ENCODE assay signal across 9 cellular contexts in genomic region chr11:8870461-8871282, GRCh38. TPM values are rescaled to one million over a fixed set of nuclear protein-coding genes. Genes with fewer than 3 reads are reported as not detected.
DNase-seq lines count a peak whose midpoint lies in the region; ATAC-seq, FAIRE-seq and TF ChIP-seq lines count a peak whose summit lies in the region.
"Had no signal": no experiment of that assay in that cellular context is flagged by ENCODE, and none has a peak within 500 bp of the region (broad histone marks: within the 10 kb centered on the region; RNA-seq: fewer than 3 reads in every experiment).

No MANE protein-coding gene starts in this region.

- peaks cover 75% of the 10 kb centered on the region for H3K27me3 Mint-ChIP-seq in stimulated activated naive CD8-positive, alpha-beta T cell treated with anti-CD3 and anti-CD28 coated beads, Interleukin-15, amount 100 ng/mL, for 72 hours

- intact Hi-C loops in right lobe of liver (cut with DNase I): no loop called here

- H3K36me3 ChIP-seq in effector memory CD4-positive, alpha-beta T cell (ENCODE audit: control insufficient read depth, insufficient read depth, low read length): no peaks in the 10 kb centered on the region
- no peaks in the 10 kb centered on the region for H3K36me3 ChIP-seq in right lobe of liver

- H3K4me3 Mint-ChIP-seq in stimulated activated naive CD8-positive, alpha-beta T cell treated with anti-CD3 and anti-CD28 coated beads, Interleukin-15, amount 100 ng/mL, for 72 hours: peak overlapping the region; percentile 61 to 70

- peak; percentile 81 for ATAC-seq in SK-N-SH treated with all-trans-retinoic acid at 6 μM for 48 hours
- peak; percentile 61 to 67 (median 66) for ATAC-seq in right lobe of liver
- peak; percentile 71 for ATAC-seq in stimulated activated naive CD8-positive, alpha-beta T cell treated with anti-CD3 and anti-CD28 coated beads, Interleukin-15, amount 100 ng/mL, for 72 hours

- peaks cover 9% of the 10 kb centered on the region for H3K4me1 ChIP-seq in effector memory CD4-positive, alpha-beta T cell (ENCODE audit: control insufficient read depth, insufficient read depth, low read length, poor library complexity, severe bottlenecking)
- H3K4me1 ChIP-seq in right lobe of liver: peaks cover 0 to 3% (median 0%) of the 10 kb centered on the region in 4 donors

- no peak for TF ChIP-seq POLR2A in right lobe of liver (IDR thresholded peaks at IDR 0.05)

- H3K27me3 ChIP-seq in effector memory CD4-positive, alpha-beta T cell (replicated peaks; ENCODE audit: control insufficient read depth, insufficient read depth, low read length, poor library complexity, severe bottlenecking): peaks cover 4% of the 10 kb centered on the region
- H3K27me3 ChIP-seq in right lobe of liver: no peaks in the 10 kb centered on the region

- TF ChIP-seq CTCF in D721Med (IDR thresholded peaks at IDR 0.05; ENCODE audit: insufficient read depth, missing control alignments): peak; percentile 5
- TF ChIP-seq CTCF in right lobe of liver (IDR thresholded peaks at IDR 0.05): no peak

- no peaks in the 10 kb centered on the region for H3K9me3 Mint-ChIP-seq in stimulated activated naive CD8-positive, alpha-beta T cell treated with anti-CD3 and anti-CD28 coated beads, Interleukin-15, amount 100 ng/mL, for 72 hours

- no peak overlapping the region for H3K27ac ChIP-seq in effector memory CD4-positive, alpha-beta T cell (ENCODE audit: insufficient read depth, low read length, poor library complexity, severe bottlenecking)
- peak overlapping the region; percentile 34 to 79 (median 53) for H3K27ac ChIP-seq in right lobe of liver

- 0% methylated on average over 8 of the region's 93 CpGs for WGBS in right lobe of liver (ENCODE audit: insufficient coverage, low coverage, low lambda C conversion rate, missing lambda C conversion rate)

- peak; percentile 35 for DNase-seq in D721Med (ENCODE audit: insufficient read length, low spot score)
- peak; percentile 75 for DNase-seq in HT1080 (ENCODE audit: low read depth)
- DNase-seq in effector memory CD4-positive, alpha-beta T cell: no peak
- peak; percentile 52 to 61 (median 59) for DNase-seq in right lobe of liver
- peak; percentile 13 to 21 for DNase-seq in stimulated activated naive CD8-positive, alpha-beta T cell treated with anti-CD3 and anti-CD28 coated beads, Interleukin-15, amount 100 ng/mL, for 72 hours
- no peak for DNase-seq in SIG-M5 (lab: John Stamatoyannopoulos, UW)
- no peak for DNase-seq in NK-92 treated with Interleukin-12 subunit alpha and Interleukin-12 subunit beta, amount 100 ng/mL, for 24 hours (lab: John Stamatoyannopoulos, UW)

- no peaks in the 10 kb centered on the region for H3K9me3 ChIP-seq in effector memory CD4-positive, alpha-beta T cell (ENCODE audit: control insufficient read depth, low read length)
- H3K9me3 ChIP-seq in right lobe of liver: no peaks in the 10 kb centered on the region

- H3K27ac Mint-ChIP-seq in stimulated activated naive CD8-positive, alpha-beta T cell treated with anti-CD3 and anti-CD28 coated beads, Interleukin-15, amount 100 ng/mL, for 72 hours: no peak overlapping the region

- peaks cover 12% of the 10 kb centered on the region for H3K4me1 Mint-ChIP-seq in stimulated activated naive CD8-positive, alpha-beta T cell treated with anti-CD3 and anti-CD28 coated beads, Interleukin-15, amount 100 ng/mL, for 72 hours

- peak overlapping the region; percentile 37 for H3K4me3 ChIP-seq in effector memory CD4-positive, alpha-beta T cell (ENCODE audit: insufficient read depth, low read depth, low read length, poor library complexity, severe bottlenecking)
- H3K4me3 ChIP-seq in right lobe of liver: peak overlapping the region; percentile 61 to 72 (median 72)

- FAIRE-seq in D721Med (lab: Jason Lieb, UNC): no peak
- FAIRE-seq: TTC549 had no signal

TF ChIP-seq in SK-N-SH treated with all-trans-retinoic acid at 6 μM for 48 hours, 23 proteins besides CTCF, POLR2A, EP300 and RAD21:
- TF ChIP-seq TOX (CRISPR knock-in tag; IDR thresholded peaks at IDR 0.05; ENCODE audit: borderline replicate concordance): no peak
- peak; percentile 77 for TF ChIP-seq ZFP3 (CRISPR knock-in tag; IDR thresholded peaks at IDR 0.05)

RNA-seq across cellular contexts. Expression of gene AKIP1, which starts 40.3 kb away (rescaled TPM):
- total RNA-seq in HT1080 (2014; rRNA removed; shearing (Covaris generic)): 30.3 and 34.1 TPM in 2 replicates
- polyA plus RNA-seq in HT1080 (2015; cell fraction: cytosol; rRNA removed): 45.0 and 53.0 TPM in 2 replicates
- polyA plus RNA-seq in HT1080 (2015; cell fraction: nucleus; rRNA removed): 28.8 and 29.2 TPM in 2 replicates
- 10 to 100 TPM in 3 of 6 experiments, 1 to 10 TPM in 3; 5.8 to 14.8 (median 8.7) TPM for total RNA-seq in right lobe of liver

Comparison
In these comparisons a context has a peak if more than half of its experiments do, and no peak if none do; other contexts are left out.
1. DNase-seq: peak in D721Med (single experiment), HT1080 (single experiment), right lobe of liver (3 of 3) and stimulated activated naive CD8-positive, alpha-beta T cell treated with anti-CD3 and anti-CD28 coated beads, Interleukin-15, amount 100 ng/mL, for 72 hours (2 of 2); none in effector memory CD4-positive, alpha-beta T cell (0 of 3), SIG-M5 (single experiment) and NK-92 treated with Interleukin-12 subunit alpha and Interleukin-12 subunit beta, amount 100 ng/mL, for 24 hours (single experiment).
2. Peak in every context shown above with its lines, with median percentiles within 50 percentile points of each other: ATAC-seq.